Comparison of ENCODE assay signal across 16 cellular contexts in the genomic region with DNA sequence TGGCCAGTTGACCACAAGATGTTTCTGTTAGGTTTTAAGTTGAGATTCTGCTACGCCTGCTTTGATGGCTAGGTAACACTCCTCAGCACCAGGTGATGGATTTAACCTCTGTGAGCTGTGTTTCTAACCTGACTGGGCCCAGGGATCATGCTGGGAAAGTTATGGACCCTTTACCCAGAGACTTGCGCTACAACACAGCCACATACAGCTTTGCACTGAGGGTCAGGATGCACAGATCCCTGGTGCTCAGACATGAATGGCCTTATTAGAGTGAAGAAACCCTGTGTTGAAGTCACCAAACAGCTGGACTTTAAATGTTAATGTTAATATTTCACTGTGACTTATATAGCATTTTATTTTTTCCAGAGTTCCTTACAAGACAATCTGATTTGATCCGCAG.
DNase-seq lines count a peak whose midpoint lies in the region; ATAC-seq and TF ChIP-seq lines count a peak whose summit lies in the region.
"Had no signal": no experiment of that assay in that cellular context is flagged by ENCODE, and none has a peak within 500 bp of the region (broad histone marks: within the 10 kb centered on the region; RNA-seq: fewer than 3 reads in every experiment).

No MANE protein-coding gene starts in this region.

- TF ChIP-seq CTCF in Calu3 (IDR thresholded peaks at IDR 0.05; ENCODE audit: unreplicated experiment) = no peak
- no peak for TF ChIP-seq CTCF in IMR-90 (conservative IDR thresholded peaks at IDR 0.05; ENCODE audit: low read depth, low read length)
- no peak for TF ChIP-seq CTCF in coronary artery (IDR thresholded peaks at IDR 0.05)

- intact Hi-C loops in Calu3 (cut with micrococcal nuclease; ENCODE audit: unreplicated experiment) (loop anchor here (2.0 to 5.0 kb wide), 2 partner anchors 14 to 37 kb away; no protein-coding TSS in a partner anchor), IMR-90 (cut with micrococcal nuclease) (loop anchor here (5.0 kb wide), 1 partner anchor 113 kb away; a partner anchor contains a TSS)

- H3K9me3 Mint-ChIP-seq in Calu3 (ENCODE audit: low read depth, unreplicated experiment) = no peaks in the 10 kb centered on the region
- H3K9me3 Mint-ChIP-seq: natural killer cell; stimulated activated effector memory CD8-positive, alpha-beta T cell treated with anti-CD3 and anti-CD28 coated beads, Interleukin-12 subunit alpha, Interleukin-12 subunit beta, amount 100 ng/mL, for 72 hours had no signal

- H3K9me1 ChIP-seq in IMR-90 (ENCODE audit: insufficient read depth, low read length) = peaks cover 7% of the 10 kb centered on the region

- TF ChIP-seq POLR2A in IMR-90 (IDR thresholded peaks at IDR 0.05; ENCODE audit: low read depth, low read length) (no peak), erythroblast (IDR thresholded peaks at IDR 0.05; ENCODE audit: low read length) (no peak)

- peak overlapping the region; percentile 31 to 76; a peak in 3 of 4 replicates for H4K8ac ChIP-seq in IMR-90 (ENCODE audit: low read depth in 2 of 2, low read length in 2 of 2)
- H4K8ac ChIP-seq in trophoblast cell (ENCODE audit: low read depth, low read length) = peak overlapping the region; percentile 35

- H3K56ac ChIP-seq in IMR-90 (ENCODE audit: extremely low read depth, insufficient read depth, low read length) = 0 out of 2 replicates have a peak overlapping the region, but pooled peaks have one; percentile 21

- no peaks in the 10 kb centered on the region for H3K27me3 ChIP-seq in IMR-90 (ENCODE audit: control insufficient read depth, insufficient read depth, low read length)
- no peaks in the 10 kb centered on the region for H3K27me3 ChIP-seq in duodenal mucosa (ENCODE audit: control insufficient read depth in 1 of 2, insufficient read depth in 2 of 2, low read length in 2 of 2)
- H3K27me3 ChIP-seq in trophoblast cell (ENCODE audit: insufficient read depth, low read length) = no peaks in the 10 kb centered on the region

- H3K9me3 ChIP-seq in IMR-90 (ENCODE audit: control insufficient read depth, insufficient read depth, low read length) = no peaks in the 10 kb centered on the region; the same call in none of the 2 replicates
- peaks cover 0 to 8% of the 10 kb centered on the region in 2 donors for H3K9me3 ChIP-seq in duodenal mucosa (ENCODE audit: control insufficient read depth in 1 of 2, low read length in 2 of 2)
- H3K9me3 ChIP-seq in trophoblast cell (ENCODE audit: insufficient read depth, low read depth, low read length) = no peaks in the 10 kb centered on the region

- peak overlapping the region; percentile 88 for H3K27ac Mint-ChIP-seq in Calu3 (ENCODE audit: unreplicated experiment)
- H3K27ac Mint-ChIP-seq: natural killer cell had no signal

- H3K4me1 Mint-ChIP-seq in Calu3 (ENCODE audit: low read depth, unreplicated experiment) = peaks cover 53% of the 10 kb centered on the region

- peaks cover 21% of the 10 kb centered on the region for H3K36me3 Mint-ChIP-seq in Calu3 (ENCODE audit: insufficient read depth, unreplicated experiment)
- H3K36me3 Mint-ChIP-seq: natural killer cell; stimulated activated effector memory CD8-positive, alpha-beta T cell treated with anti-CD3 and anti-CD28 coated beads, Interleukin-12 subunit alpha, Interleukin-12 subunit beta, amount 100 ng/mL, for 72 hours had no signal

- H2BK120ac ChIP-seq in IMR-90 (ENCODE audit: low read depth, low read length) (peak overlapping the region; percentile 89), trophoblast cell (ENCODE audit: insufficient read depth, low read length, poor library complexity) (peak overlapping the region; percentile 63)

- POLR2A ChIA-PET in IMR-90 (lab: Charles Lee; ENCODE audit: unreplicated experiment) = no interaction called here

- H3K4me2 ChIP-seq in IMR-90 (ENCODE audit: low read depth, low read length) = peak overlapping the region; percentile 27
- no peak overlapping the region for H3K4me2 ChIP-seq in trophoblast cell (ENCODE audit: low read length)

- H3K9ac ChIP-seq in IMR-90 (ENCODE audit: low read depth, low read length) = peak overlapping the region; percentile 10; the same call in 1 of the 2 replicates
- H3K9ac ChIP-seq in duodenal mucosa (ENCODE audit: low read depth in 1 of 2, low read length in 2 of 2) = no peak overlapping the region
- no peak overlapping the region for H3K9ac ChIP-seq in trophoblast cell (ENCODE audit: low read length)

- H3K79me2 ChIP-seq in trophoblast cell (ENCODE audit: control insufficient read depth, insufficient read depth, low read length, poor library complexity) = peaks cover 2% of the 10 kb centered on the region

- DNase-seq in Calu3 = no peak
- DNase-seq in IMR-90 = no peak
- no peak for DNase-seq in trophoblast cell
- DNase-seq in erythroblast (lab: John Stamatoyannopoulos, UW) = no peak
- no peak for DNase-seq in nucleus accumbens (lab: John Stamatoyannopoulos, UW)
- no peak for DNase-seq in coronary artery (ENCODE audit: low spot score)
- DNase-seq: activated CD4-positive, alpha-beta T cell treated with anti-CD3 and anti-CD28 coated beads for 4 hours; activated CD8-positive, alpha-beta memory T cell treated with anti-CD3 and anti-CD28 coated beads, Interleukin-2, amount 50 U/mL, for 48 hours; activated naive CD4-positive, alpha-beta T cell treated with Interleukin-2 at 50 U/mL for 16 hours; effector CD8-positive, alpha-beta T cell; natural killer cell; NCI-H345; small intestine had no signal

- dilution Hi-C loops in IMR-90 (cut with HindIII; ENCODE audit: low sequenced_read_pairs, unreplicated experiment) = no loop called here

- 100% methylated on average over 1 of the region's 3 CpGs; no CpG with 5 or more reads in 1 of the 2 experiments for WGBS in IMR-90 (ENCODE audit: extremely low coverage in 2 of 2, insufficient read length in 1 of 2), 2 experiments
- WGBS in trophoblast cell (ENCODE audit: extremely low coverage, insufficient coverage, insufficient read length) = no CpG with 5 or more reads among the region's 3 CpGs

- H4K91ac ChIP-seq in IMR-90 (ENCODE audit: insufficient read depth, low read depth, low read length) (peak overlapping the region; percentile 83), trophoblast cell (ENCODE audit: low read depth, low read length) (no peak overlapping the region)

- H2BK5ac ChIP-seq in IMR-90 (ENCODE audit: low read depth, low read length, poor library complexity, severe bottlenecking) (peak overlapping the region; percentile 78), trophoblast cell (ENCODE audit: low read depth, low read length, poor library complexity) (peak overlapping the region; percentile 69)

- in situ Hi-C loops in IMR-90 (cut with MboI; ENCODE audit: low sequenced_read_pairs) = no loop called here

- no peak overlapping the region for H3K4me3 Mint-ChIP-seq in Calu3 (ENCODE audit: low read depth, unreplicated experiment)
- H3K4me3 Mint-ChIP-seq: natural killer cell; stimulated activated effector memory CD8-positive, alpha-beta T cell treated with anti-CD3 and anti-CD28 coated beads, Interleukin-12 subunit alpha, Interleukin-12 subunit beta, amount 100 ng/mL, for 72 hours had no signal

- CTCF ChIA-PET in Calu3 (lab: Charles Lee) = no interaction called here
- CTCF ChIA-PET in IMR-90 (lab: Yijun Ruan, JAX) = interaction anchor here (0.6 to 1.0 kb wide), 2 partner anchors 40 to 126 kb away, joined by 3 to 4 read pairs; no protein-coding TSS in a partner anchor

- H3K36me3 ChIP-seq in IMR-90 (ENCODE audit: control insufficient read depth, insufficient read depth, low read length) (no peaks in the 10 kb centered on the region), duodenal mucosa (ENCODE audit: control insufficient read depth in 1 of 2, insufficient read depth in 2 of 2, low read length in 2 of 2) (no peaks in the 10 kb centered on the region), trophoblast cell (ENCODE audit: control insufficient read depth in 1 of 2, insufficient read depth in 2 of 2, low read length in 2 of 2) (no peaks in the 10 kb centered on the region)

- H4K12ac ChIP-seq in trophoblast cell (ENCODE audit: low read depth, low read length) = peak overlapping the region; percentile 68

- peak overlapping the region; percentile 77 for H3K14ac ChIP-seq in IMR-90 (replicated peaks; ENCODE audit: low read depth, low read length)
- peak overlapping the region; percentile 46 for H3K14ac ChIP-seq in trophoblast cell (ENCODE audit: low read length)

- TF ChIP-seq RAD21 in IMR-90 (IDR thresholded peaks at IDR 0.05; ENCODE audit: low read length) = no peak

- H3K27ac ChIP-seq in IMR-90 (ENCODE audit: insufficient read depth, low read length) (peak overlapping the region; percentile 81; the same call in 1 of the 2 replicates), duodenal mucosa (ENCODE audit: low read depth, low read length) (peak overlapping the region; percentile 11), trophoblast cell (ENCODE audit: low read depth, low read length) (peak overlapping the region; percentile 80), coronary artery (no peak overlapping the region)

- peak overlapping the region; percentile 59; the same call in 1 of the 2 replicates for H4K5ac ChIP-seq in IMR-90 (ENCODE audit: low read depth, low read length)

- H2AK9ac ChIP-seq in IMR-90 (replicated peaks; ENCODE audit: low read depth, low read length, poor library complexity) = no peak overlapping the region

- no peak overlapping the region for H2BK12ac ChIP-seq in trophoblast cell (ENCODE audit: low read length)

- H2AK5ac ChIP-seq in IMR-90 (ENCODE audit: low read depth, low read length) (peak overlapping the region; percentile 85), trophoblast cell (ENCODE audit: low read length) (peak overlapping the region; percentile 84)

- H2BK20ac ChIP-seq in IMR-90 (ENCODE audit: low read depth, low read length) = peak overlapping the region; percentile 83

- H3K4me3 ChIP-seq in IMR-90 (ENCODE audit: insufficient read depth, low read depth, low read length) = no peak overlapping the region
- H3K4me3 ChIP-seq in duodenal mucosa (ENCODE audit: low read depth in 1 of 2, low read length in 2 of 2) = no peak overlapping the region
- no peak overlapping the region for H3K4me3 ChIP-seq in trophoblast cell (ENCODE audit: low read depth, low read length)
- no peak overlapping the region for H3K4me3 ChIP-seq in coronary artery

- H4K20me1 ChIP-seq in IMR-90 (ENCODE audit: insufficient read depth, low read length) = no peaks in the 10 kb centered on the region

- peaks cover 11% of the 10 kb centered on the region for H3K4me1 ChIP-seq in IMR-90 (ENCODE audit: control insufficient read depth, insufficient read depth, low read length)
- H3K4me1 ChIP-seq in duodenal mucosa (ENCODE audit: control insufficient read depth in 1 of 2, insufficient read depth in 2 of 2, low read length in 2 of 2) = peaks cover 12 to 21% of the 10 kb centered on the region in 2 donors
- peaks cover 23 to 24% of the 10 kb centered on the region in 2 experiments for H3K4me1 ChIP-seq in trophoblast cell (ENCODE audit: control insufficient read depth in 1 of 2, insufficient read depth in 2 of 2, low read length in 2 of 2)

- peak overlapping the region; percentile 46; the same call in 1 of the 3 replicates for H2BK15ac ChIP-seq in IMR-90 (ENCODE audit: low read depth, low read length)

- H3K27me3 Mint-ChIP-seq in Calu3 (ENCODE audit: unreplicated experiment) = no peaks in the 10 kb centered on the region

- H3K79me1 ChIP-seq in IMR-90 (ENCODE audit: low read depth in 1 of 2, low read length in 2 of 2) = peaks cover 8 to 17% of the 10 kb centered on the region in 2 experiments; a peak in 3 of 4 replicates
- H3K79me1 ChIP-seq in trophoblast cell (ENCODE audit: low read length) = peaks cover 4% of the 10 kb centered on the region

- peak overlapping the region; percentile 85 for H3K4ac ChIP-seq in IMR-90 (ENCODE audit: low read depth, low read length)
- H3K4ac ChIP-seq in trophoblast cell (ENCODE audit: low read depth, low read length) = no peak overlapping the region

- peak overlapping the region; percentile 65; the same call in 1 of the 2 replicates for H3K23ac ChIP-seq in IMR-90 (ENCODE audit: low read depth, low read length)
- H3K23ac ChIP-seq in trophoblast cell (ENCODE audit: low read length) = no peak overlapping the region

- ATAC-seq in IMR-90 (ENCODE audit: low read depth) (peak; percentile 30), HG03196 (IDR thresholded peaks at IDR 0.05; ENCODE audit: unreplicated experiment) (no peak)
- ATAC-seq: natural killer cell had no signal

- H3K18ac ChIP-seq in IMR-90 (ENCODE audit: low read depth, low read length) (peak overlapping the region; percentile 50), trophoblast cell (ENCODE audit: low read length) (no peak overlapping the region)

- BruUV-seq in Calu3 (replicated peaks; lab: Mats Ljungman, UMichigan) (no TSS peak), IMR-90 (replicated peaks; lab: Mats Ljungman, UMichigan) (no TSS peak)

- H2AFZ ChIP-seq in IMR-90 (replicated peaks; ENCODE audit: low read length, poor library complexity) (no peak overlapping the region), trophoblast cell (ENCODE audit: insufficient read depth, low read length, poor library complexity) (no peak overlapping the region)

Comparison
In these comparisons a context has a peak if more than half of its experiments do, and no peak if none do; other contexts are left out.
1. H3K27ac ChIP-seq: peak in IMR-90 (single experiment), duodenal mucosa (single experiment) and trophoblast cell (single experiment); none in coronary artery (0 of 2).